ENCODE assay signal across 14 cellular contexts in genomic region chr6:15457903-15458530, GRCh38.
DNase-seq lines count a peak whose midpoint lies in the region; ATAC-seq, FAIRE-seq and TF ChIP-seq lines count a peak whose summit lies in the region.
"Had no signal": no experiment of that assay in that cellular context is flagged by ENCODE, and none has a peak within 500 bp of the region (broad histone marks: within the 10 kb centered on the region; RNA-seq: fewer than 3 reads in every experiment).

No MANE protein-coding gene starts in this region.

- WGBS in ovary, 3 donors = 55 to 80% (median 65%) methylated on average over 17 of the region's 17 CpGs

- H3K27me3 Mint-ChIP-seq in IgD-negative memory B cell = no peaks in the 10 kb centered on the region
- no peaks in the 10 kb centered on the region for H3K27me3 Mint-ChIP-seq in activated T-helper 2 cell treated with anti-CD3 and anti-CD28 coated beads, Interferon-gamma antibody, Interleukin-2, Interleukin-4, amounts not matched to agents 10 μg/mL and 5 μg/mL and 100 μg/mL, durations not matched to agents 14 hours and 24 hours and 36 hours (ENCODE audit: low read depth)
- H3K27me3 Mint-ChIP-seq: activated CD4-positive, alpha-beta memory T cell treated with anti-CD3 and anti-CD28 coated beads, Interleukin-2, amount 10 ng/mL, durations not matched to agents 7 days and 5 days; activated naive CD4-positive, alpha-beta T cell treated with anti-CD3 and anti-CD28 coated beads, Interleukin-2, amount 50 U/mL, for 24 hours; CD8-positive, alpha-beta memory T cell had no signal

- DNase-seq in GM12891 (ENCODE audit: insufficient read length, low spot score) = no peak
- peak; percentile 57 for DNase-seq in germinal center (ENCODE audit: low spot score)
- no peak for DNase-seq in ovary
- DNase-seq in activated T-helper 2 cell treated with anti-CD3 and anti-CD28 coated beads, Interferon-gamma antibody, Interleukin-2, Interleukin-4, amounts not matched to agents 10 μg/mL and 5 μg/mL and 100 μg/mL, durations not matched to agents 14 hours and 24 hours and 36 hours (ENCODE audit: low spot score) = no peak
- no peak for DNase-seq in activated CD4-positive, alpha-beta T cell treated with anti-CD3 and anti-CD28 coated beads, Interleukin-2, amount 50 U/mL, for 4 hours
- DNase-seq: activated CD4-positive, alpha-beta memory T cell treated with anti-CD3 and anti-CD28 coated beads, Interleukin-2, amount 10 ng/mL, durations not matched to agents 7 days and 5 days; CD8-positive, alpha-beta memory T cell; NK-92 treated with Interleukin-12 subunit alpha and Interleukin-12 subunit beta, amount 100 ng/mL, for 24 hours had no signal

- H3K36me3 Mint-ChIP-seq in IgD-negative memory B cell = peaks cover 10% of the 10 kb centered on the region
- peaks cover 57% of the 10 kb centered on the region for H3K36me3 Mint-ChIP-seq in activated T-helper 2 cell treated with anti-CD3 and anti-CD28 coated beads, Interferon-gamma antibody, Interleukin-2, Interleukin-4, amounts not matched to agents 10 μg/mL and 5 μg/mL and 100 μg/mL, durations not matched to agents 14 hours and 24 hours and 36 hours (ENCODE audit: low read depth)

- no peak overlapping the region for H3K27ac ChIP-seq in ovary
- H3K27ac ChIP-seq: HL-60 had no signal

- H3K36me3 ChIP-seq in ovary = no peaks in the 10 kb centered on the region

- peak overlapping the region; percentile 12 to 92 (median 76) for H3K4me3 Mint-ChIP-seq in IgD-negative memory B cell
- no peak overlapping the region for H3K4me3 Mint-ChIP-seq in activated T-helper 2 cell treated with anti-CD3 and anti-CD28 coated beads, Interferon-gamma antibody, Interleukin-2, Interleukin-4, amounts not matched to agents 10 μg/mL and 5 μg/mL and 100 μg/mL, durations not matched to agents 14 hours and 24 hours and 36 hours (ENCODE audit: low read depth)
- H3K4me3 Mint-ChIP-seq: activated CD4-positive, alpha-beta memory T cell treated with anti-CD3 and anti-CD28 coated beads, Interleukin-2, amount 10 ng/mL, durations not matched to agents 7 days and 5 days; activated naive CD4-positive, alpha-beta T cell treated with anti-CD3 and anti-CD28 coated beads, Interleukin-2, amount 50 U/mL, for 24 hours had no signal

- no peaks in the 10 kb centered on the region for H3K9me3 ChIP-seq in ovary

- no peak for TF ChIP-seq CTCF in ovary (IDR thresholded peaks at IDR 0.05)

- peak; percentile 62 for ATAC-seq in GM21423 (IDR thresholded peaks at IDR 0.05; ENCODE audit: unreplicated experiment)
- ATAC-seq in HG02763 (IDR thresholded peaks at IDR 0.05; ENCODE audit: unreplicated experiment) = no peak

- FAIRE-seq in GM12891 (lab: Jason Lieb, UNC) = peak; percentile 58
- FAIRE-seq: islet of Langerhans had no signal

- no peak for TF ChIP-seq POLR2A in GM12891 (IDR thresholded peaks at IDR 0.05; ENCODE audit: low read depth, low read length)
- no peak for TF ChIP-seq POLR2A in ovary (IDR thresholded peaks at IDR 0.05)

- intact Hi-C loops in ovary (cut with DNase I) = no loop called here
- intact Hi-C loops in activated T-helper 2 cell treated with anti-CD3 and anti-CD28 coated beads, Interferon-gamma antibody, Interleukin-2, Interleukin-4, amounts not matched to agents 10 μg/mL and 5 μg/mL and 100 μg/mL, durations not matched to agents 14 hours and 24 hours and 36 hours (cut with micrococcal nuclease) = no loop called here

- no peak overlapping the region for H3K4me3 ChIP-seq in ovary

- peaks cover 6% of the 10 kb centered on the region for H3K4me1 ChIP-seq in ovary (ENCODE audit: insufficient read depth)

- H3K4me1 Mint-ChIP-seq in IgD-negative memory B cell = peaks cover 25 to 50% (median 45%) of the 10 kb centered on the region in 3 donors
- peaks cover 42% of the 10 kb centered on the region for H3K4me1 Mint-ChIP-seq in activated T-helper 2 cell treated with anti-CD3 and anti-CD28 coated beads, Interferon-gamma antibody, Interleukin-2, Interleukin-4, amounts not matched to agents 10 μg/mL and 5 μg/mL and 100 μg/mL, durations not matched to agents 14 hours and 24 hours and 36 hours (ENCODE audit: low read depth)

- no peak for TF ChIP-seq EP300 in ovary (IDR thresholded peaks at IDR 0.05)

- H3K9me3 Mint-ChIP-seq in IgD-negative memory B cell = no peaks in the 10 kb centered on the region
- H3K9me3 Mint-ChIP-seq in activated T-helper 2 cell treated with anti-CD3 and anti-CD28 coated beads, Interferon-gamma antibody, Interleukin-2, Interleukin-4, amounts not matched to agents 10 μg/mL and 5 μg/mL and 100 μg/mL, durations not matched to agents 14 hours and 24 hours and 36 hours = no peaks in the 10 kb centered on the region
- H3K9me3 Mint-ChIP-seq: activated CD4-positive, alpha-beta memory T cell treated with anti-CD3 and anti-CD28 coated beads, Interleukin-2, amount 10 ng/mL, durations not matched to agents 7 days and 5 days; activated naive CD4-positive, alpha-beta T cell treated with anti-CD3 and anti-CD28 coated beads, Interleukin-2, amount 50 U/mL, for 24 hours; CD8-positive, alpha-beta memory T cell had no signal

- H3K27me3 ChIP-seq in ovary = no peaks in the 10 kb centered on the region

- H3K27ac Mint-ChIP-seq in IgD-negative memory B cell = peak overlapping the region in 2 of 3 donors; percentile 33 to 91
- no peak overlapping the region for H3K27ac Mint-ChIP-seq in activated T-helper 2 cell treated with anti-CD3 and anti-CD28 coated beads, Interferon-gamma antibody, Interleukin-2, Interleukin-4, amounts not matched to agents 10 μg/mL and 5 μg/mL and 100 μg/mL, durations not matched to agents 14 hours and 24 hours and 36 hours
- H3K27ac Mint-ChIP-seq: activated CD4-positive, alpha-beta memory T cell treated with anti-CD3 and anti-CD28 coated beads, Interleukin-2, amount 10 ng/mL, durations not matched to agents 7 days and 5 days; activated naive CD4-positive, alpha-beta T cell treated with anti-CD3 and anti-CD28 coated beads, Interleukin-2, amount 50 U/mL, for 24 hours had no signal

TF ChIP-seq in GM12891, 5 proteins besides CTCF, POLR2A, EP300 and RAD21:
- no peak for TF ChIP-seq POLR2AphosphoS5 (IDR thresholded peaks at IDR 0.05; ENCODE audit: low read depth, low read length)
